ENCODE assay signal across 23 cellular contexts in the genomic region with DNA sequence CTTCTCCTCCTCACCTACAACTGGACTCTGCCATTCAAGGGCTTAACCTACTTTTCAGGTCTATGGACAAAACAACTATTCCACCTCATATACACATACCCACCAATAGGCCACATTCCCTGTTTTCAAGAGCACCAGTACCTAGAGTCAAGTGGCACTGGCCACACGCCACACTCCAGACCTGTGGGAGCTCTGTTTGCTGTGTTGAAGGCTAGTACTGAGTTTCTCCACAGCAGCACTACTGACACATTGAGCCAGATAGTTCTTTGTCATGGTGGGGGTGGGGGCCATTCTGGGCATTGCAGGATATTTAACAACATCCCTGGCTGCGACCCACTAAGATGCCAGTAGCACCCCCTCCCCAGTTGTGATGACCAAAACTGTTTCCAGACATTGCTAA.
"Had no signal": no experiment of that assay in that cellular context is flagged by ENCODE, and none has a peak within 500 bp of the region (broad histone marks: within the 10 kb centered on the region; RNA-seq: fewer than 3 reads in every experiment).

No MANE protein-coding gene starts in this region.

- H3K36me3 ChIP-seq: SJCRH30 had no signal

- H3K9me3 ChIP-seq: Peyer's patch, SJCRH30 had no signal

- H3K27me3 ChIP-seq: Peyer's patch, SJCRH30 had no signal

- H3K4me3 ChIP-seq: K562, PC-9, Peyer's patch, SJCRH30 had no signal

- H3K4me1 ChIP-seq: Peyer's patch, SJCRH30 had no signal

- ATAC-seq: K562, Right ventricle myocardium inferior, SK-N-SH treated with all-trans-retinoic acid at 6 μM for 48 hours had no signal

- DNase-seq: Kasumi-1; MM.1S; NCI-H1092 treated with DMSO at 0.1 percent for 48 hours; NCI-H1436; NCI-H187; NCI-H2081; NCI-H2107; NCI-H345; NCI-H446 treated with DMSO at 0.1 percent for 48 hours; NCI-H524; NCI-H526 treated with DMSO at 0.1 percent for 48 hours; NCI-H748 treated with DMSO at 0.1 percent for 48 hours; NK-92 treated with Interleukin-12 subunit alpha and Interleukin-12 subunit beta, amount 100 ng/mL, for 24 hours; OCI-M1; PC-9; Peyer's patch; SHP77 treated with DMSO at 0.1 percent for 48 hours; SJCRH30 had no signal

- H3K27ac ChIP-seq: HL-60, KMS-11, PC-9, Peyer's patch, SJCRH30 had no signal
